11 cellular contexts compared by ENCODE assay signal in genomic region chr4:156931267-156931666, GRCh38. TPM values are rescaled to one million over a fixed set of nuclear protein-coding genes. Genes with fewer than 3 reads are reported as not detected.
DNase-seq lines count a peak whose midpoint lies in the region; FAIRE-seq and TF ChIP-seq lines count a peak whose summit lies in the region.
"Had no signal": no experiment of that assay in that cellular context is flagged by ENCODE, and none has a peak within 500 bp of the region (broad histone marks: within the 10 kb centered on the region; RNA-seq: fewer than 3 reads in every experiment).

No MANE protein-coding gene starts in this region.

- H3K9me3 ChIP-seq in MG63 (no peaks in the 10 kb centered on the region; the same call in 1 of the 2 replicates), ascending aorta (no peaks in the 10 kb centered on the region), MM.1S (replicated peaks; ENCODE audit: insufficient read depth, low read length) (no peaks in the 10 kb centered on the region)

- TF ChIP-seq CTCF in AG09319 (IDR thresholded peaks at IDR 0.05; ENCODE audit: low read depth, low read length) = no peak
- no peak for TF ChIP-seq CTCF in chondrocyte (IDR thresholded peaks at IDR 0.05)
- no peak for TF ChIP-seq CTCF in ascending aorta (IDR thresholded peaks at IDR 0.05)
- TF ChIP-seq CTCF in MM.1S (IDR thresholded peaks at IDR 0.05; ENCODE audit: low read length) = no peak
- no peak for TF ChIP-seq CTCF in D721Med (IDR thresholded peaks at IDR 0.05; ENCODE audit: insufficient read depth, missing control alignments)

- H3K36me3 ChIP-seq in MG63 = peaks cover 9% of the 10 kb centered on the region
- H3K36me3 ChIP-seq in ascending aorta = no peaks in the 10 kb centered on the region
- no peaks in the 10 kb centered on the region for H3K36me3 ChIP-seq in MM.1S (replicated peaks; ENCODE audit: insufficient read depth, low read length)

- H3K27ac ChIP-seq in ascending aorta (no peak overlapping the region), MM.1S (ENCODE audit: low read length) (no peak overlapping the region)

- H3K9me2 ChIP-seq in MM.1S (replicated peaks; ENCODE audit: insufficient read depth, low read length) = no peaks in the 10 kb centered on the region

- no peak overlapping the region for H3K4me3 Mint-ChIP-seq in chondrocyte (ENCODE audit: unreplicated experiment)
- H3K4me3 Mint-ChIP-seq: activated naive CD8-positive, alpha-beta T cell treated with anti-CD3 and anti-CD28 coated beads, Interleukin-2, amount 50 U/mL, for 24 hours; CD4-positive, alpha-beta T cell had no signal

- no peaks in the 10 kb centered on the region for H3K27me3 Mint-ChIP-seq in chondrocyte (ENCODE audit: low read depth)
- H3K27me3 Mint-ChIP-seq: activated naive CD8-positive, alpha-beta T cell treated with anti-CD3 and anti-CD28 coated beads, Interleukin-2, amount 50 U/mL, for 24 hours; CD4-positive, alpha-beta T cell had no signal

- H3K4me2 ChIP-seq in MM.1S (ENCODE audit: low read depth, low read length) = no peak overlapping the region

- H3K27ac Mint-ChIP-seq in chondrocyte (ENCODE audit: unreplicated experiment) = peak overlapping the region; percentile 91
- H3K27ac Mint-ChIP-seq: activated naive CD8-positive, alpha-beta T cell treated with anti-CD3 and anti-CD28 coated beads, Interleukin-2, amount 50 U/mL, for 24 hours; CD4-positive, alpha-beta T cell had no signal

- H3K36me3 Mint-ChIP-seq in chondrocyte (ENCODE audit: low read depth) = peaks cover 8% of the 10 kb centered on the region

- H4K20me1 ChIP-seq in MM.1S (ENCODE audit: insufficient read depth, low read length) = no peaks in the 10 kb centered on the region

- no peak overlapping the region for H3K9ac ChIP-seq in MM.1S (ENCODE audit: low read length)

- peaks cover 46% of the 10 kb centered on the region for H3K4me1 Mint-ChIP-seq in chondrocyte (ENCODE audit: low read depth)
- H3K4me1 Mint-ChIP-seq: activated naive CD8-positive, alpha-beta T cell treated with anti-CD3 and anti-CD28 coated beads, Interleukin-2, amount 50 U/mL, for 24 hours had no signal

- H3K4me3 ChIP-seq in MG63 (no peak overlapping the region), ascending aorta (no peak overlapping the region), MM.1S (ENCODE audit: low read length) (no peak overlapping the region)

- H3K27me3 ChIP-seq in MG63 (no peaks in the 10 kb centered on the region), ascending aorta (no peaks in the 10 kb centered on the region), MM.1S (replicated peaks; ENCODE audit: insufficient read depth, low read length) (no peaks in the 10 kb centered on the region)

- no peaks in the 10 kb centered on the region for H3K79me2 ChIP-seq in MM.1S (ENCODE audit: low read length)

- DNase-seq in AG09319 (ENCODE audit: extremely low read depth, low read depth) = peak; percentile 76
- peak; percentile 64 for DNase-seq in MG63
- no peak for DNase-seq in chondrocyte (ENCODE audit: low spot score)
- DNase-seq in myocyte (ENCODE audit: low read depth) = peak; percentile 56
- no peak for DNase-seq in ascending aorta (ENCODE audit: low spot score in 2 of 2)
- DNase-seq in stimulated activated CD4-positive, alpha-beta T cell treated with anti-CD3 and anti-CD28 coated beads, Interleukin-4, amount 100 ng/mL, for 4 hours = no peak
- no peak for DNase-seq in MM.1S
- no peak for DNase-seq in D721Med (ENCODE audit: insufficient read length, low spot score)
- DNase-seq: activated naive CD8-positive, alpha-beta T cell treated with anti-CD3 and anti-CD28 coated beads, Interleukin-2, amount 50 U/mL, for 24 hours; CD4-positive, alpha-beta T cell; NCI-H748 treated with DMSO at 0.1 percent for 48 hours had no signal

- no peaks in the 10 kb centered on the region for H3F3A ChIP-seq in MM.1S (ENCODE audit: insufficient read depth, low read length)

- intact Hi-C loops in ascending aorta (cut with DNase I) = loop anchor here (5.0 kb wide), 1 partner anchor 39 kb away; no protein-coding TSS in a partner anchor

- H2AFZ ChIP-seq in MM.1S (ENCODE audit: low read length) = no peak overlapping the region

- H3K9me3 Mint-ChIP-seq in chondrocyte (ENCODE audit: low read depth) = peaks cover 10% of the 10 kb centered on the region
- H3K9me3 Mint-ChIP-seq: activated naive CD8-positive, alpha-beta T cell treated with anti-CD3 and anti-CD28 coated beads, Interleukin-2, amount 50 U/mL, for 24 hours had no signal

- H3K4me1 ChIP-seq in ascending aorta = peaks cover 0 to 2% of the 10 kb centered on the region in 2 donors
- no peaks in the 10 kb centered on the region for H3K4me1 ChIP-seq in MM.1S (ENCODE audit: low read length)

- no peak for FAIRE-seq in D721Med (lab: Jason Lieb, UNC)

RNA-seq across cellular contexts. Expression of gene PDGFC, which starts 40.3 kb away (rescaled TPM):
- total RNA-seq in MG63 (2014; rRNA removed; shearing (Covaris generic); ENCODE audit: low replicate concordance) = 28.4 and 30.3 TPM in 2 replicates
- total RNA-seq in chondrocyte = 70.0 to 131 TPM (median 70.9 TPM) in 3 replicates
- 38.0 and 49.5 TPM in 2 replicates for total RNA-seq in myocyte
- 91.4 TPM for polyA plus RNA-seq in myocyte (2012)
- total RNA-seq in ascending aorta = 21.0 TPM
- total RNA-seq: CD4-positive, alpha-beta T cell had no signal

Comparison
In these comparisons a context has a peak if more than half of its experiments do, and no peak if none do; other contexts are left out.
1. DNase-seq: peak in AG09319 (single experiment), MG63 (single experiment) and myocyte (single experiment); none in chondrocyte (single experiment), ascending aorta (0 of 2), stimulated activated CD4-positive, alpha-beta T cell treated with anti-CD3 and anti-CD28 coated beads, Interleukin-4, amount 100 ng/mL, for 4 hours (0 of 2), MM.1S (single experiment) and D721Med (single experiment).